Comparison of ENCODE assay signal across 8 cellular contexts in genomic region chr10:124872681-124873080, GRCh38.
"Had no signal": no experiment of that assay in that cellular context is flagged by ENCODE, and none has a peak within 500 bp of the region (broad histone marks: within the 10 kb centered on the region; RNA-seq: fewer than 3 reads in every experiment).

No MANE protein-coding gene starts in this region.

- H2AFZ ChIP-seq: GM23338 had no signal

- H3K36me3 ChIP-seq: HAP-1 had no signal

- H3K27ac Mint-ChIP-seq: GM23338, IgD-negative memory B cell had no signal

- H3K4me3 ChIP-seq: GM23338, HAP-1 had no signal

- H3K4me2 ChIP-seq: GM23338 had no signal

- DNase-seq: H7, KG1 had no signal

- H3K4me1 ChIP-seq: HAP-1 had no signal

- FAIRE-seq: HepG2 had no signal

- ATAC-seq: GM23338, HCT116, HepG2 had no signal

- H3K9me3 ChIP-seq: HAP-1 had no signal

- H3K27ac ChIP-seq: HL-60 had no signal

- H3K4me1 Mint-ChIP-seq: IgD-negative memory B cell had no signal

- H3K36me3 Mint-ChIP-seq: IgD-negative memory B cell had no signal

- H3K4me3 Mint-ChIP-seq: GM23338, IgD-negative memory B cell had no signal
